Comparison of ENCODE assay signal across 8 cellular contexts in genomic region chr2:120735750-120736170, GRCh38. TPM values are rescaled to one million over a fixed set of nuclear protein-coding genes. Genes with fewer than 3 reads are reported as not detected.
DNase-seq lines count a peak whose midpoint lies in the region; ATAC-seq and TF ChIP-seq lines count a peak whose summit lies in the region.

GLI2 (plus strand) TSS chr2:120735868; CDS start chr2:120797321, 61,453 bp downstream.

- H3K23me2 ChIP-seq in H9 (ENCODE audit: insufficient read length, low read depth, low read length, poor library complexity, severe bottlenecking): peaks cover 31% of the 10 kb centered on the region

- H2AFZ ChIP-seq in H9 (ENCODE audit: low read length) (no peak within 1 kb of the TSS), hepatocyte (peak within 1 kb of the TSS; percentile 47)

- H3K27me3 Mint-ChIP-seq in Caco-2 (ENCODE audit: insufficient read depth, unreplicated experiment) (peaks cover 21% of the 10 kb centered on the region), H9 (ENCODE audit: low read depth) (peaks cover 34% of the 10 kb centered on the region)

- no peaks in the 10 kb centered on the region for H4K20me1 ChIP-seq in H9 (ENCODE audit: control insufficient read depth, insufficient read depth, insufficient read length)
- H4K20me1 ChIP-seq in hepatocyte (ENCODE audit: insufficient read depth, poor library complexity, severe bottlenecking): no peaks in the 10 kb centered on the region

- no peak within 1 kb of the TSS for H4K5ac ChIP-seq in H9 (ENCODE audit: insufficient read length, low read depth, low read length)

- H3K4me3 Mint-ChIP-seq in Caco-2 (ENCODE audit: unreplicated experiment) (peak within 1 kb of the TSS; percentile 84), H9 (peak within 1 kb of the TSS; percentile 90 to 96)

- peak; percentile 74 to 75 for TF ChIP-seq CTCF in Caco-2 (IDR thresholded peaks at IDR 0.05; ENCODE audit: insufficient read depth in 1 of 2, low read depth in 1 of 2, low read length in 1 of 2, severe bottlenecking in 1 of 2, unreplicated experiment in 1 of 2)
- peak; percentile 86 for TF ChIP-seq CTCF in H9 (conservative IDR thresholded peaks at IDR 0.05)
- peak; percentile 84 for TF ChIP-seq CTCF in hepatocyte (IDR thresholded peaks at IDR 0.05; ENCODE audit: poor library complexity)

- no peak within 1 kb of the TSS for H2AK5ac ChIP-seq in H9 (ENCODE audit: insufficient read length, low read length)

- no peaks in the 10 kb centered on the region for H3K36me3 ChIP-seq in Caco-2 (ENCODE audit: control insufficient read depth, insufficient read depth, low read length)
- H3K36me3 ChIP-seq in hepatocyte (replicated peaks; ENCODE audit: insufficient read depth, low read depth): no peaks in the 10 kb centered on the region

- no peak within 1 kb of the TSS for H3K56ac ChIP-seq in H9 (ENCODE audit: insufficient read length, low read depth, low read length)

- H3K4me1 Mint-ChIP-seq in Caco-2 (ENCODE audit: low read depth, unreplicated experiment) (peaks cover 9% of the 10 kb centered on the region), H9 (peaks cover 42 to 45% of the 10 kb centered on the region in 2 experiments)

- H4K8ac ChIP-seq in H9 (replicated peaks; ENCODE audit: insufficient read length, low read depth, low read length): no peak within 1 kb of the TSS

- H3K4me3 ChIP-seq in Caco-2 (ENCODE audit: low read depth, low read length): peak within 1 kb of the TSS; percentile 39
- H3K4me3 ChIP-seq in hepatocyte: peak within 1 kb of the TSS; percentile 52

- intact Hi-C loops in Caco-2 (cut with micrococcal nuclease; ENCODE audit: unreplicated experiment): loop anchor here (1.0 to 10.0 kb wide), 4 partner anchors 40 to 339 kb away; no protein-coding TSS in a partner anchor

- peak within 1 kb of the TSS; percentile 67 for H4K91ac ChIP-seq in H9 (ENCODE audit: insufficient read length, low read depth, low read length)

- peak within 1 kb of the TSS; percentile 78 for H3K14ac ChIP-seq in H9 (ENCODE audit: insufficient read depth, low read length)

- CTCF ChIA-PET in Caco-2 (lab: Charles Lee): interaction anchor here (0.5 to 1.5 kb wide), 9 partner anchors 37 to 356 kb away, joined by 3 to 5 read pairs (median 4); no protein-coding TSS in a partner anchor

- no peak within 1 kb of the TSS for H3K23ac ChIP-seq in H9 (ENCODE audit: insufficient read length, low read depth, low read length)

- H3K27ac ChIP-seq in H9 (ENCODE audit: insufficient read length, low read depth, low read length) (no peak within 1 kb of the TSS), hepatocyte (peak within 1 kb of the TSS; percentile 92)

- no peak within 1 kb of the TSS for H2BK15ac ChIP-seq in H9 (ENCODE audit: low read depth, low read length)

- H3K4ac ChIP-seq in H9 (ENCODE audit: low read depth, low read length): no peak within 1 kb of the TSS

- no peak within 1 kb of the TSS for H2BK20ac ChIP-seq in H9 (ENCODE audit: low read depth, low read length, poor library complexity, severe bottlenecking)

- no peaks in the 10 kb centered on the region for H3K9me3 Mint-ChIP-seq in Caco-2 (ENCODE audit: unreplicated experiment)
- H3K9me3 Mint-ChIP-seq in H9: no peaks in the 10 kb centered on the region

- H3K4me1 ChIP-seq in Caco-2 (peaks cover 3% of the 10 kb centered on the region; the same call in 1 of the 2 replicates), H9 (ENCODE audit: insufficient read depth, low read length) (peaks cover 9% of the 10 kb centered on the region), hepatocyte (ENCODE audit: insufficient read depth) (peaks cover 29% of the 10 kb centered on the region)

- POLR2A ChIA-PET in Caco-2 (lab: Charles Lee): interaction anchor here (0.5 kb wide), 1 partner anchor 315 kb away, joined by 4 read pairs; no protein-coding TSS in a partner anchor

- no peaks in the 10 kb centered on the region for H3K9me3 ChIP-seq in Caco-2
- H3K9me3 ChIP-seq in H9 (ENCODE audit: control insufficient read depth, low read depth, low read length): no peaks in the 10 kb centered on the region
- H3K9me3 ChIP-seq in hepatocyte (ENCODE audit: low read depth): no peaks in the 10 kb centered on the region

- H2BK12ac ChIP-seq in H9 (ENCODE audit: insufficient read length, low read depth, low read length): no peak within 1 kb of the TSS

- H2BK120ac ChIP-seq in H9 (ENCODE audit: low read depth, low read length, poor library complexity, severe bottlenecking): no peak within 1 kb of the TSS

- ATAC-seq in HG03196 (IDR thresholded peaks at IDR 0.05; ENCODE audit: unreplicated experiment): no peak
- no peak for ATAC-seq in GM21367 (IDR thresholded peaks at IDR 0.05; ENCODE audit: unreplicated experiment)

- H3K79me1 ChIP-seq in H9 (ENCODE audit: insufficient read depth, low read depth, low read length, poor library complexity, severe bottlenecking): no peaks in the 10 kb centered on the region

- DNase-seq in Caco-2 (peak; percentile 78 to 85), H9 (peak; percentile 82), NCI-H69 (lab: John Stamatoyannopoulos, UW) (peak; percentile 77), anterior cingulate cortex (lab: John Stamatoyannopoulos, UW) (peak in 49 of 58 donors; percentile 11 to 75 (median 46)), hepatocyte (ENCODE audit: low spot score) (peak; percentile 92), retina (peak; percentile 86)

- WGBS in H9 (ENCODE audit: extremely low coverage, insufficient read length, low lambda C conversion rate): no CpG with 5 or more reads among the region's 59 CpGs
- WGBS in hepatocyte (ENCODE audit: low lambda C conversion rate, missing lambda C conversion rate): 2% methylated on average over 22 of the region's 59 CpGs

- H3K79me2 ChIP-seq in H9 (ENCODE audit: insufficient read depth, low read length) (no peaks in the 10 kb centered on the region; the same call in 1 of the 2 replicates), hepatocyte (peaks cover 25% of the 10 kb centered on the region)

- peak within 1 kb of the TSS; percentile 69 for H3K9ac ChIP-seq in H9 (ENCODE audit: extremely low read depth, insufficient read length, low read length)

- H3K27me3 ChIP-seq in Caco-2 (replicated peaks; ENCODE audit: control insufficient read depth, insufficient read depth, low read length): 0 out of 2 replicates have a peak, but pooled peaks cover 3% of the 10 kb centered on the region
- no peaks in the 10 kb centered on the region for H3K27me3 ChIP-seq in H9 (ENCODE audit: insufficient read depth, low read length)
- H3K27me3 ChIP-seq in hepatocyte: peaks cover 65% of the 10 kb centered on the region

- H3T11ph ChIP-seq in H9 (ENCODE audit: low read length): no peak within 1 kb of the TSS

- H3K4me2 ChIP-seq in H9 (ENCODE audit: insufficient read depth, insufficient read length, low read length) (peak within 1 kb of the TSS; percentile 85), hepatocyte (peak within 1 kb of the TSS; percentile 80)

- H3K27ac Mint-ChIP-seq in Caco-2 (ENCODE audit: unreplicated experiment): no peak within 1 kb of the TSS
- H3K27ac Mint-ChIP-seq in H9: peak within 1 kb of the TSS; percentile 95 to 99 (median 96); a peak in 5 of 7 replicates

- H3K36me3 Mint-ChIP-seq in Caco-2 (ENCODE audit: insufficient read depth, unreplicated experiment): no peaks in the 10 kb centered on the region
- peaks cover 2 to 18% (median 14%) of the 10 kb centered on the region in 3 experiments; a peak in 6 of 7 replicates for H3K36me3 Mint-ChIP-seq in H9 (ENCODE audit: insufficient read depth in 1 of 3, low read depth in 3 of 3)

- peak within 1 kb of the TSS; percentile 69 for H3K18ac ChIP-seq in H9 (ENCODE audit: insufficient read length, low read depth, low read length)

- no peak within 1 kb of the TSS for H2BK5ac ChIP-seq in H9 (ENCODE audit: insufficient read length, low read length)

- BruUV-seq in Caco-2 (replicated peaks; lab: Mats Ljungman, UMichigan): no TSS peak

- no peaks in the 10 kb centered on the region for H3K9me2 ChIP-seq in hepatocyte (replicated peaks; ENCODE audit: insufficient read depth)

RNA-seq across cellular contexts. Expression of gene GLI2, which starts in this region (rescaled TPM):
- total RNA-seq in Caco-2 (2022) (0.58 and 0.70 TPM in 2 replicates), H9 (2021) (56.7 and 59.3 TPM in 2 replicates), hepatocyte (3.8 and 5.8 TPM in 2 replicates)
- 5.3 and 6.2 TPM in 2 replicates for polyA plus RNA-seq in hepatocyte

Comparison
In these comparisons a context has a peak if more than half of its experiments do, and no peak if none do; other contexts are left out.
1. Peak in DNase-seq and H3K4me3 ChIP-seq in Caco-2; RNA of the gene not detected or under 1 TPM.